Comparison of ENCODE assay signal across 8 cellular contexts in the genomic region with DNA sequence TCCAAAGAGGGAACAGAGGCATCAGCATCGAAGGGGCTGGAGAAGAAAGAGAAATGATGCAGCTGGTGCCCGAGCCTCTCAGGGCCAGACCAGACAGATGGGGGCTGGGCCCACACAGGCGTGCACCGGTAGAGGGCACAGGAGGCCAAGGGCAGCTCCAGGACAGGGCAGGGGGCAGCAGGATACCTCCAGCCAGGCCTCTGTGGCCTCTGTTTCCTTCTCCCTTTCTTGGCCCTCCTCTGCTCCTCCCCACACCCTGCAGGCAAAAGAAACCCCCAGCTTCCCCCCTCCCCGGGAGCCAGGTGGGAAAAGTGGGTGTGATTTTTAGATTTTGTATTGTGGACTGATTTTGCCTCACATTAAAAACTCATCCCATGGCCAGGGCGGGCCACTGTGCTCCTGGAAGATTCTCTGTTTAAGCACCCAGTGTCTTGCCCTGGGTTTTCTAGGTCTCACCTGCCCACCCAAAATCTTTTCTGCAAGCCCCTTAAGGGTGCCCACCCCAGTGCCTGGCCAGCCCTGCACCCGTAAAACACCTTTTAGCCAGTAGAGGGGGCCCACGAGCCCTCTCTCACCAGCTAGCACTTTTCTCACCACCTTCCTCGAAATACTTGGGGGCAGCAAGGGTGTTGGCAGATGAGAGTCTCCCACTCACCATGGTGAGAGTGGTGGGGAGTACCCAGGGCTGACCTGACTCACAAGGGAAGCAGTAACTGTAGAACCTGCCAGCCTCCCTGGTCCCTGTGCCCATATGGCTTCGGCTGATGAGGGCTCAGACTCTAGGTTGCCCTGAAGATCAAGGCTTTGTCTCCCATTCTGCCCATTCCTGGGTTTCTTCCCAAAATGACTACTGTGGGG. TPM values are rescaled to one million over a fixed set of nuclear protein-coding genes. Genes with fewer than 3 reads are reported as not detected.
A peak's percentile ranks its signal among the peaks of the same experiment; 100 is the strongest.
DNase-seq lines count a peak whose midpoint lies in the region; ATAC-seq and TF ChIP-seq lines count a peak whose summit lies in the region.

No MANE protein-coding gene starts in this region.

- H3K4me1 ChIP-seq in SJCRH30 (peaks cover 20% of the 10 kb centered on the region), heart left ventricle (peaks cover 0 to 57% (median 36%) of the 10 kb centered on the region in 12 donors)

- peak overlapping the region; percentile 15 for H3K27ac ChIP-seq in C4-2B
- H3K27ac ChIP-seq in SJCRH30, result no peak overlapping the region
- H3K27ac ChIP-seq in heart left ventricle, result peak overlapping the region; percentile 40 to 98 (median 89)

- ATAC-seq in HG03354 (IDR thresholded peaks at IDR 0.05; ENCODE audit: poor library complexity, severe bottlenecking, unreplicated experiment) (peak; percentile 23), heart left ventricle (peak in 1 of 4 donors; percentile 8), HG03139 (IDR thresholded peaks at IDR 0.05; ENCODE audit: unreplicated experiment) (no peak)

- H3K4me3 ChIP-seq in SJCRH30 (no peak overlapping the region), heart left ventricle (no peak overlapping the region)

- H3K9me3 ChIP-seq in SJCRH30 (replicated peaks), result no peaks in the 10 kb centered on the region
- no peaks in the 10 kb centered on the region for H3K9me3 ChIP-seq in heart left ventricle

- intact Hi-C loops in heart left ventricle (cut with DNase I), result loop anchor here in 8 of 10 donors (1.0 to 10.0 kb wide), 8 partner anchors 41 to 165 kb away; a partner anchor contains a TSS

- no peaks in the 10 kb centered on the region for H3K27me3 ChIP-seq in SJCRH30
- H3K27me3 ChIP-seq in heart left ventricle, result no peaks in the 10 kb centered on the region

- DNase-seq in SJCRH30 (peak; percentile 69 to 83), heart left ventricle (peak; percentile 42 to 69 (median 61)), retina (peak; percentile 80), NCI-H2107 treated with DMSO at 0.1 percent for 48 hours (lab: John Stamatoyannopoulos, UW; ENCODE audit: unreplicated experiment) (no peak)
- DNase-seq in activated naive CD4-positive, alpha-beta T cell treated with Interleukin-2 at 50 U/mL for 16 hours, result peak; percentile 69

- WGBS in heart left ventricle, 4 donors, result 33 to 36% (median 35%) methylated on average over 10 of the region's 10 CpGs

- TF ChIP-seq POLR2A in heart left ventricle (IDR thresholded peaks at IDR 0.05), result no peak

- TF ChIP-seq CTCF in C4-2B (conservative IDR thresholded peaks at IDR 0.05), result peak; percentile 93
- TF ChIP-seq CTCF in heart left ventricle (IDR thresholded peaks at IDR 0.05), result peak; percentile 73 to 91 (median 85)

- peaks cover 7% of the 10 kb centered on the region; the same call in 1 of the 2 replicates for H3K36me3 ChIP-seq in SJCRH30
- peaks cover 0 to 60% (median 23%) of the 10 kb centered on the region in 9 donors for H3K36me3 ChIP-seq in heart left ventricle

RNA-seq across cellular contexts. Expression of a gene that starts 35.7 kb away (rescaled TPM):
- total RNA-seq in SJCRH30 (2014; rRNA removed; shearing (Covaris generic)), result 71.6 and 73.9 TPM in 2 replicates
- total RNA-seq in heart left ventricle, result 100 to 1,000 TPM in 6 of 9 donors, 10 to 100 TPM in 3; 72.4 to 619 (median 112) TPM
- 100 to 1,000 TPM; 140 to 327 TPM for polyA plus RNA-seq in heart left ventricle

RNA-seq across cellular contexts. Expression of a gene that starts 55.1 kb away (rescaled TPM):
- 101 and 105 TPM in 2 replicates for total RNA-seq in SJCRH30 (2014; rRNA removed; shearing (Covaris generic))
- 100 to 1,000 TPM in 1 of 9 donors, 10 to 100 TPM in 8; 22.3 to 110 (median 39.8) TPM for total RNA-seq in heart left ventricle
- 100 to 1,000 TPM in 1 of 2 donors, 10 to 100 TPM in 1; 41.0 to 119 TPM for polyA plus RNA-seq in heart left ventricle
